In the genomic region with DNA sequence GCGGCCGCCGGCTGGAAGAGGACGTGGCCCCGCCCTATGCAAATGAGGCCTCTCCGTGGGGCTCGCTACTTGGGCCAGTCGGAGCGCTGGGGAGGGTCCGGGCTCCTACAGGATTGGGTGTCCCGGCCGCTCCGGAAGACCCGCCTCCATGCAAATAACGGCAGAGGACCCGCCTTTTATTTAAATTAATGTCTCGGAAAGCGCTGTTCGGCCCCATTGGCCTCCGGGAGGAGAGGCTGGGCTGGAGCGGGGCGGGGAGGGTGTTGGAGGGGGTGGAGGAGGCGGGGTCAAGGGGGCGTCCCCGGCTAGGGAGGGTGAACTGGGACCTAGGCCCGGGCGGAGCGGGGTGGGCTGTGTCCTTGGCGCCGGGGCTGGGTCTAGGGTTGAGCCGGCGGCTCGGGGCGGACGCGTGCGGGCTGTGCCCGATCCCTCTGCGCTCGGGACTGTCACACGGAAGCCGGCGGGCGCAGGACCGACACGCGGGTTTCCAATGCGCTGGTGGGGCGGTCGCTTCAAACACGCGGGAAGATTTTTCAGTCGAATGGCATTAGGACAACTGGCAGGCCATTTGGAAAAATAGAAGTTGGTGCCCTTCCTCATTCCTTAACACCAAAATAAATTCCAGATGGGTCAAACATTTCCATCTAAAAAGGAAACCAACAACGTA, we compare ENCODE assay signal across 8 cellular contexts. TPM values are rescaled to one million over a fixed set of nuclear protein-coding genes. Genes with fewer than 3 reads are reported as not detected.
A peak's percentile ranks its signal among the peaks of the same experiment; 100 is the strongest.
DNase-seq lines count a peak whose midpoint lies in the region; ATAC-seq and TF ChIP-seq lines count a peak whose summit lies in the region.

No MANE protein-coding gene starts in this region.

- intact Hi-C loops in head of caudate nucleus (cut with DNase I), result loop anchor here (5.0 kb wide), 1 partner anchor 35 kb away; no protein-coding TSS in a partner anchor

- peaks cover 22% of the 10 kb centered on the region for H3K4me1 Mint-ChIP-seq in activated naive CD8-positive, alpha-beta T cell (ENCODE audit: low read depth)
- H3K4me1 Mint-ChIP-seq in osteocyte (ENCODE audit: unreplicated experiment), result peaks cover 60% of the 10 kb centered on the region

- H3K36me3 ChIP-seq in thymus (ENCODE audit: control insufficient read depth, insufficient read depth), result peaks cover 34% of the 10 kb centered on the region

- peak; percentile 86 for ATAC-seq in HG02623 (IDR thresholded peaks at IDR 0.05; ENCODE audit: unreplicated experiment)
- ATAC-seq in SK-N-SH treated with all-trans-retinoic acid at 6 μM for 48 hours, result peak; percentile 97

- DNase-seq in GM10266 (ENCODE audit: extremely low spot score), result peak; percentile 98
- peak; percentile 99 for DNase-seq in NCI-H1092 treated with DMSO at 0.1 percent for 48 hours (lab: John Stamatoyannopoulos, UW)
- peak; percentile 93 to 100 (median 99) for DNase-seq in head of caudate nucleus
- DNase-seq in osteocyte (ENCODE audit: extremely low spot score, unreplicated experiment), result peak; percentile 99

- peak overlapping the region; percentile 81 for H3K27ac Mint-ChIP-seq in activated naive CD8-positive, alpha-beta T cell
- H3K27ac Mint-ChIP-seq in osteocyte (ENCODE audit: unreplicated experiment), result peak overlapping the region; percentile 86

- H3K9me3 ChIP-seq in thymus (ENCODE audit: control insufficient read depth), result no peaks in the 10 kb centered on the region

- peaks cover 6% of the 10 kb centered on the region for H3K36me3 Mint-ChIP-seq in activated naive CD8-positive, alpha-beta T cell
- peaks cover 10% of the 10 kb centered on the region for H3K36me3 Mint-ChIP-seq in osteocyte (ENCODE audit: unreplicated experiment)

- no peaks in the 10 kb centered on the region for H3K27me3 ChIP-seq in thymus (ENCODE audit: control insufficient read depth, insufficient read depth)

- no peaks in the 10 kb centered on the region for H3K9me3 Mint-ChIP-seq in activated naive CD8-positive, alpha-beta T cell (ENCODE audit: low read depth)
- no peaks in the 10 kb centered on the region for H3K9me3 Mint-ChIP-seq in osteocyte (ENCODE audit: unreplicated experiment)

- H3K27me3 Mint-ChIP-seq in activated naive CD8-positive, alpha-beta T cell, result no peaks in the 10 kb centered on the region
- H3K27me3 Mint-ChIP-seq in osteocyte (ENCODE audit: unreplicated experiment), result no peaks in the 10 kb centered on the region

- peak overlapping the region; percentile 89 for H3K4me3 Mint-ChIP-seq in activated naive CD8-positive, alpha-beta T cell
- peak overlapping the region; percentile 70 for H3K4me3 Mint-ChIP-seq in osteocyte (ENCODE audit: unreplicated experiment)

- peaks cover 26% of the 10 kb centered on the region for H3K4me1 ChIP-seq in thymus (ENCODE audit: control insufficient read depth, insufficient read depth, low read length)

- H3K27ac ChIP-seq in thymus (ENCODE audit: low read depth), result peak overlapping the region; percentile 90

- WGBS in thymus, result under 1% methylated on average over 54 of the region's 54 CpGs

- peak overlapping the region; percentile 89 for H3K4me3 ChIP-seq in thymus (ENCODE audit: low read length)

- TF ChIP-seq CTCF in GM10266 (IDR thresholded peaks at IDR 0.05; ENCODE audit: control insufficient read depth, insufficient read depth, low read depth, missing control alignments), result no peak
- no peak for TF ChIP-seq CTCF in osteocyte (IDR thresholded peaks at IDR 0.05)

TF ChIP-seq in SK-N-SH treated with all-trans-retinoic acid at 6 μM for 48 hours, 23 proteins besides CTCF, POLR2A, EP300 and RAD21:
- TF ChIP-seq, protein P1, sequence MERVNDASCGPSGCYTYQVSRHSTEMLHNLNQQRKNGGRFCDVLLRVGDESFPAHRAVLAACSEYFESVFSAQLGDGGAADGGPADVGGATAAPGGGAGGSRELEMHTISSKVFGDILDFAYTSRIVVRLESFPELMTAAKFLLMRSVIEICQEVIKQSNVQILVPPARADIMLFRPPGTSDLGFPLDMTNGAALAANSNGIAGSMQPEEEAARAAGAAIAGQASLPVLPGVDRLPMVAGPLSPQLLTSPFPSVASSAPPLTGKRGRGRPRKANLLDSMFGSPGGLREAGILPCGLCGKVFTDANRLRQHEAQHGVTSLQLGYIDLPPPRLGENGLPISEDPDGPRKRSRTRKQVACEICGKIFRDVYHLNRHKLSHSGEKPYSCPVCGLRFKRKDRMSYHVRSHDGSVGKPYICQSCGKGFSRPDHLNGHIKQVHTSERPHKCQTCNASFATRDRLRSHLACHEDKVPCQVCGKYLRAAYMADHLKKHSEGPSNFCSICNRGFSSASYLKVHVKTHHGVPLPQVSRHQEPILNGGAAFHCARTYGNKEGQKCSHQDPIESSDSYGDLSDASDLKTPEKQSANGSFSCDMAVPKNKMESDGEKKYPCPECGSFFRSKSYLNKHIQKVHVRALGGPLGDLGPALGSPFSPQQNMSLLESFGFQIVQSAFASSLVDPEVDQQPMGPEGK (CRISPR knock-in tag; IDR thresholded peaks at IDR 0.05; ENCODE audit: borderline replicate concordance), result no peak
- 0 out of 2 replicates have a peak, but pooled peaks have one; percentile 7 for TF ChIP-seq ZNF70 (CRISPR knock-in tag; IDR thresholded peaks at IDR 0.05)
- TF ChIP-seq, protein P2, sequence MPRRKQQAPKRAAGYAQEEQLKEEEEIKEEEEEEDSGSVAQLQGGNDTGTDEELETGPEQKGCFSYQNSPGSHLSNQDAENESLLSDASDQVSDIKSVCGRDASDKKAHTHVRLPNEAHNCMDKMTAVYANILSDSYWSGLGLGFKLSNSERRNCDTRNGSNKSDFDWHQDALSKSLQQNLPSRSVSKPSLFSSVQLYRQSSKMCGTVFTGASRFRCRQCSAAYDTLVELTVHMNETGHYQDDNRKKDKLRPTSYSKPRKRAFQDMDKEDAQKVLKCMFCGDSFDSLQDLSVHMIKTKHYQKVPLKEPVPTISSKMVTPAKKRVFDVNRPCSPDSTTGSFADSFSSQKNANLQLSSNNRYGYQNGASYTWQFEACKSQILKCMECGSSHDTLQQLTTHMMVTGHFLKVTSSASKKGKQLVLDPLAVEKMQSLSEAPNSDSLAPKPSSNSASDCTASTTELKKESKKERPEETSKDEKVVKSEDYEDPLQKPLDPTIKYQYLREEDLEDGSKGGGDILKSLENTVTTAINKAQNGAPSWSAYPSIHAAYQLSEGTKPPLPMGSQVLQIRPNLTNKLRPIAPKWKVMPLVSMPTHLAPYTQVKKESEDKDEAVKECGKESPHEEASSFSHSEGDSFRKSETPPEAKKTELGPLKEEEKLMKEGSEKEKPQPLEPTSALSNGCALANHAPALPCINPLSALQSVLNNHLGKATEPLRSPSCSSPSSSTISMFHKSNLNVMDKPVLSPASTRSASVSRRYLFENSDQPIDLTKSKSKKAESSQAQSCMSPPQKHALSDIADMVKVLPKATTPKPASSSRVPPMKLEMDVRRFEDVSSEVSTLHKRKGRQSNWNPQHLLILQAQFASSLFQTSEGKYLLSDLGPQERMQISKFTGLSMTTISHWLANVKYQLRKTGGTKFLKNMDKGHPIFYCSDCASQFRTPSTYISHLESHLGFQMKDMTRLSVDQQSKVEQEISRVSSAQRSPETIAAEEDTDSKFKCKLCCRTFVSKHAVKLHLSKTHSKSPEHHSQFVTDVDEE (CRISPR knock-in tag; IDR thresholded peaks at IDR 0.05), result peak; percentile 62; the same call in 1 of the 2 replicates
- TF ChIP-seq ZFP3 (CRISPR knock-in tag; IDR thresholded peaks at IDR 0.05), result peak; percentile 51; the same call in 1 of the 2 replicates
TF ChIP-seq in SK-N-SH treated with all-trans-retinoic acid at 6 μM for 48 hours: peak in this region for 3.

RNA-seq across cellular contexts. Expression of a gene that starts 0.3 kb away (rescaled TPM):
- 29.3 and 31.9 TPM in 2 replicates for total RNA-seq in osteocyte
- polyA plus RNA-seq in thymus, result 38.6 TPM

RNA-seq across cellular contexts. Expression of a gene that starts 17.3 kb away (rescaled TPM):
- 0.97 TPM in 1 of 2 replicates, not detected in the other for total RNA-seq in osteocyte
- 5.7 TPM for polyA plus RNA-seq in thymus

RNA-seq across cellular contexts. Expression of a gene that starts 21.5 kb away (rescaled TPM):
- total RNA-seq in osteocyte, result 781 and 794 TPM in 2 replicates
- 126 TPM for polyA plus RNA-seq in thymus

RNA-seq across cellular contexts. Expression of a gene that starts 38.2 kb away (rescaled TPM):
- 94.5 and 106 TPM in 2 replicates for total RNA-seq in osteocyte
- 116 TPM for polyA plus RNA-seq in thymus

RNA-seq across cellular contexts. Expression of a gene that starts 40.7 kb away (rescaled TPM):
- total RNA-seq in osteocyte, result 59.2 and 63.0 TPM in 2 replicates
- 44.0 TPM for polyA plus RNA-seq in thymus

Comparison
In these comparisons a context has a peak if more than half of its experiments do, and no peak if none do; other contexts are left out.
1. Peak in every context shown above with its lines: DNase-seq, ATAC-seq, H3K4me3 ChIP-seq and H3K27ac ChIP-seq.